ENCODE assay signal across 26 cellular contexts in genomic region chr4:68077301-68077700, GRCh38. TPM values are rescaled to one million over a fixed set of nuclear protein-coding genes. Genes with fewer than 3 reads are reported as not detected.
DNase-seq lines count a peak whose midpoint lies in the region; ATAC-seq, FAIRE-seq and TF ChIP-seq lines count a peak whose summit lies in the region.
"Had no signal": no experiment of that assay in that cellular context is flagged by ENCODE, and none has a peak within 500 bp of the region (broad histone marks: within the 10 kb centered on the region; RNA-seq: fewer than 3 reads in every experiment).

No MANE protein-coding gene starts in this region.

- H3K9me3 Mint-ChIP-seq in stimulated activated effector memory CD8-positive, alpha-beta T cell treated with anti-CD3 and anti-CD28 coated beads, Interleukin-12 subunit alpha, Interleukin-12 subunit beta, amount 100 ng/mL, for 72 hours, result peaks cover 6% of the 10 kb centered on the region
- H3K9me3 Mint-ChIP-seq: CD8-positive, alpha-beta memory T cell had no signal

- no peak overlapping the region for H3K4me3 Mint-ChIP-seq in stimulated activated effector memory CD8-positive, alpha-beta T cell treated with anti-CD3 and anti-CD28 coated beads, Interleukin-12 subunit alpha, Interleukin-12 subunit beta, amount 100 ng/mL, for 72 hours
- H3K4me3 Mint-ChIP-seq: CD14-positive monocyte; CD4-positive, alpha-beta memory T cell; CD4-positive, CD25-positive, alpha-beta regulatory T cell; CD8-positive, alpha-beta memory T cell had no signal

- peak; percentile 16 for ATAC-seq in stimulated activated effector memory CD8-positive, alpha-beta T cell treated with anti-CD3 and anti-CD28 coated beads, Interleukin-12 subunit alpha, Interleukin-12 subunit beta, amount 100 ng/mL, for 72 hours
- ATAC-seq in GM21529 (IDR thresholded peaks at IDR 0.05; ENCODE audit: unreplicated experiment), result no peak
- no peak for ATAC-seq in GM21576 (IDR thresholded peaks at IDR 0.05; ENCODE audit: unreplicated experiment)

- H3K36me3 ChIP-seq in bronchial epithelial cell (ENCODE audit: control insufficient read depth, insufficient read depth, low read length), result no peaks in the 10 kb centered on the region
- H3K36me3 ChIP-seq: BE2C, BLaER1 had no signal

- peak; percentile 83 for FAIRE-seq in bronchial epithelial cell (lab: Jason Lieb, UNC)
- FAIRE-seq in GM12892 (lab: Jason Lieb, UNC), result no peak
- FAIRE-seq: A204.1, GM19239 had no signal

- no peaks in the 10 kb centered on the region for H3K4me1 Mint-ChIP-seq in stimulated activated effector memory CD8-positive, alpha-beta T cell treated with anti-CD3 and anti-CD28 coated beads, Interleukin-12 subunit alpha, Interleukin-12 subunit beta, amount 100 ng/mL, for 72 hours
- H3K4me1 Mint-ChIP-seq: CD14-positive monocyte; CD4-positive, alpha-beta memory T cell; CD4-positive, CD25-positive, alpha-beta regulatory T cell; CD8-positive, alpha-beta memory T cell had no signal

- DNase-seq in bronchial epithelial cell (ENCODE audit: low read depth) (no peak), GM12892 (ENCODE audit: insufficient read length) (no peak)
- no peak for DNase-seq in stimulated activated effector memory CD8-positive, alpha-beta T cell treated with anti-CD3 and anti-CD28 coated beads, Interleukin-12 subunit alpha, Interleukin-12 subunit beta, amount 100 ng/mL, for 72 hours (ENCODE audit: low spot score in 2 of 2)
- DNase-seq: 8988T; ACHN; BE2C; CD4-positive, alpha-beta memory T cell; CD4-positive, CD25-positive, alpha-beta regulatory T cell; CD8-positive, alpha-beta memory T cell; COR-L47; DMS 273 treated with DMSO at 0.1 percent for 48 hours; DMS153; DMS53; DMS79; DND-41; EL; GDM1 had no signal

- no peak for TF ChIP-seq POLR2A in GM12892 (IDR thresholded peaks at IDR 0.05; ENCODE audit: low read depth, low read length)

- H3K27ac Mint-ChIP-seq in stimulated activated effector memory CD8-positive, alpha-beta T cell treated with anti-CD3 and anti-CD28 coated beads, Interleukin-12 subunit alpha, Interleukin-12 subunit beta, amount 100 ng/mL, for 72 hours, result no peak overlapping the region
- H3K27ac Mint-ChIP-seq: CD14-positive monocyte; CD4-positive, alpha-beta memory T cell; CD8-positive, alpha-beta memory T cell had no signal

- no peaks in the 10 kb centered on the region for H3K36me3 Mint-ChIP-seq in stimulated activated effector memory CD8-positive, alpha-beta T cell treated with anti-CD3 and anti-CD28 coated beads, Interleukin-12 subunit alpha, Interleukin-12 subunit beta, amount 100 ng/mL, for 72 hours
- H3K36me3 Mint-ChIP-seq: CD14-positive monocyte; CD4-positive, alpha-beta memory T cell; CD4-positive, CD25-positive, alpha-beta regulatory T cell; CD8-positive, alpha-beta memory T cell had no signal

- no peak overlapping the region for H3K4me3 ChIP-seq in bronchial epithelial cell (ENCODE audit: low read depth, low read length)
- H3K4me3 ChIP-seq: BLaER1 had no signal

- no peaks in the 10 kb centered on the region for H3K27me3 ChIP-seq in bronchial epithelial cell (ENCODE audit: control insufficient read depth, insufficient read depth, low read length)
- H3K27me3 ChIP-seq: BE2C, BLaER1 had no signal

- no peak for TF ChIP-seq CTCF in bronchial epithelial cell (IDR thresholded peaks at IDR 0.05; ENCODE audit: insufficient read depth, low read length, severe bottlenecking)

RNA-seq across cellular contexts. Expression of gene TMPRSS11F, which starts 52.4 kb away (rescaled TPM):
- 1.6 and 2.3 TPM in 2 replicates for total RNA-seq in bronchial epithelial cell
- polyA plus RNA-seq in GM12892 (2012; ENCODE audit: missing spikeins), result not detected
- total RNA-seq: A673; CD4-positive, alpha-beta memory T cell; CD4-positive, CD25-positive, alpha-beta regulatory T cell; CD8-positive, alpha-beta memory T cell; G401 had no signal
- polyA plus RNA-seq: AG04450; CD14-positive monocyte; CD4-positive, alpha-beta memory T cell; CD4-positive, CD25-positive, alpha-beta regulatory T cell; CD8-positive, alpha-beta memory T cell had no signal
